In genomic region chr2:222952204-222952603, GRCh38 we compare ENCODE assay signal across 19 cellular contexts.
A peak's percentile ranks its signal among the peaks of the same experiment; 100 is the strongest.
DNase-seq lines count a peak whose midpoint lies in the region; ATAC-seq, FAIRE-seq and TF ChIP-seq lines count a peak whose summit lies in the region.
"Had no signal": no experiment of that assay in that cellular context is flagged by ENCODE, and none has a peak within 500 bp of the region (broad histone marks: within the 10 kb centered on the region; RNA-seq: fewer than 3 reads in every experiment).

No MANE protein-coding gene starts in this region.

- H3K4me3 Mint-ChIP-seq in WTC11: no peak overlapping the region
- H3K4me3 Mint-ChIP-seq: activated CD4-positive, alpha-beta memory T cell treated with anti-CD3 and anti-CD28 coated beads, Interleukin-2, amount 10 ng/mL, durations not matched to agents 7 days and 5 days; activated T-cell treated with anti-CD3 and anti-CD28 coated beads, Interleukin-2, amount 50 U/mL, for 72 hours; stimulated activated naive CD8-positive, alpha-beta T cell treated with anti-CD3 and anti-CD28 coated beads, Interleukin-15, amount 100 ng/mL, for 72 hours had no signal

- no peak overlapping the region for H3K4me2 ChIP-seq in K562 (ENCODE audit: insufficient read depth, low read length)
- H3K4me2 ChIP-seq: hepatocyte had no signal

- no peaks in the 10 kb centered on the region for H3K4me1 Mint-ChIP-seq in WTC11
- H3K4me1 Mint-ChIP-seq: activated CD4-positive, alpha-beta memory T cell treated with anti-CD3 and anti-CD28 coated beads, Interleukin-2, amount 10 ng/mL, durations not matched to agents 7 days and 5 days; stimulated activated naive CD8-positive, alpha-beta T cell treated with anti-CD3 and anti-CD28 coated beads, Interleukin-15, amount 100 ng/mL, for 72 hours had no signal

- no peak for FAIRE-seq in K562 (lab: Jason Lieb, UNC)
- FAIRE-seq: kidney, RCC 7860 had no signal

- POLR2A ChIA-PET in K562 (lab: Yijun Ruan, JAX) (no interaction called here), WTC11 (lab: Charles Lee) (no interaction called here)

- H4K20me1 ChIP-seq in K562 (replicated peaks; ENCODE audit: control insufficient read depth, insufficient read depth, low read length): no peaks in the 10 kb centered on the region

- TF ChIP-seq POLR2A in K562 (conservative IDR thresholded peaks at IDR 0.05): no peak

- no peak overlapping the region for H3K27ac ChIP-seq in K562 (ENCODE audit: extremely low read depth, low read depth, low read length)
- H3K27ac ChIP-seq: hepatocyte had no signal

- no peaks in the 10 kb centered on the region for H3K9me1 ChIP-seq in K562 (ENCODE audit: control insufficient read depth, insufficient read depth, low read length)

- no peak overlapping the region for H3K27ac Mint-ChIP-seq in WTC11
- H3K27ac Mint-ChIP-seq: activated CD4-positive, alpha-beta memory T cell treated with anti-CD3 and anti-CD28 coated beads, Interleukin-2, amount 10 ng/mL, durations not matched to agents 7 days and 5 days; activated T-cell treated with anti-CD3 and anti-CD28 coated beads, Interleukin-2, amount 50 U/mL, for 72 hours; stimulated activated naive CD8-positive, alpha-beta T cell treated with anti-CD3 and anti-CD28 coated beads, Interleukin-15, amount 100 ng/mL, for 72 hours had no signal

- H3K36me3 ChIP-seq in K562 (ENCODE audit: control insufficient read depth, insufficient read depth, low read length): no peaks in the 10 kb centered on the region

- DNase-seq in left ventricle myocardium superior: peak; percentile 40
- no peak for DNase-seq in left cardiac atrium
- DNase-seq in NCI-H2196 (lab: John Stamatoyannopoulos, UW; ENCODE audit: unreplicated experiment): peak; percentile 85
- no peak for DNase-seq in K562 (ENCODE audit: extremely low read depth in 1 of 4, low spot score in 3 of 4)
- DNase-seq in posterior cingulate gyrus: no peak
- no peak for DNase-seq in head of caudate nucleus
- no peak for DNase-seq in WTC11 (ENCODE audit: low spot score)
- DNase-seq: activated CD4-positive, alpha-beta memory T cell treated with anti-CD3 and anti-CD28 coated beads, Interleukin-2, amount 10 ng/mL, durations not matched to agents 7 days and 5 days; activated T-cell treated with anti-CD3 and anti-CD28 coated beads, Interleukin-2, amount 50 U/mL, for 72 hours; H7; kidney; midbrain; NCI-H226; retina; stimulated activated CD4-positive, alpha-beta T cell treated with anti-CD3 and anti-CD28 coated beads, Interleukin-15, amount 100 ng/mL, for 24 hours; stimulated activated naive CD8-positive, alpha-beta T cell treated with anti-CD3 and anti-CD28 coated beads, Interleukin-15, amount 100 ng/mL, for 72 hours had no signal

- peaks cover 9% of the 10 kb centered on the region for H3K9me3 Mint-ChIP-seq in WTC11
- H3K9me3 Mint-ChIP-seq: activated CD4-positive, alpha-beta memory T cell treated with anti-CD3 and anti-CD28 coated beads, Interleukin-2, amount 10 ng/mL, durations not matched to agents 7 days and 5 days; activated T-cell treated with anti-CD3 and anti-CD28 coated beads, Interleukin-2, amount 50 U/mL, for 72 hours; stimulated activated naive CD8-positive, alpha-beta T cell treated with anti-CD3 and anti-CD28 coated beads, Interleukin-15, amount 100 ng/mL, for 72 hours had no signal

- H3K4me1 ChIP-seq in K562 (replicated peaks in 1 of 2; ENCODE audit: control insufficient read depth in 2 of 2, insufficient read depth in 2 of 2, low read length in 2 of 2): no peaks in the 10 kb centered on the region

- H3K9ac ChIP-seq in K562 (ENCODE audit: insufficient read depth in 1 of 2, low read depth in 2 of 2, low read length in 2 of 2): no peak overlapping the region

- H3K36me3 Mint-ChIP-seq in WTC11: no peaks in the 10 kb centered on the region

- H2AFZ ChIP-seq in K562 (ENCODE audit: low read depth, low read length): no peak overlapping the region
- H2AFZ ChIP-seq: hepatocyte had no signal

- no peak for ATAC-seq in left ventricle myocardium superior
- no peak for ATAC-seq in left cardiac atrium
- ATAC-seq in K562: no peak
- ATAC-seq in GM19452 (IDR thresholded peaks at IDR 0.05; ENCODE audit: unreplicated experiment): no peak
- ATAC-seq in WTC11: no peak
- ATAC-seq: activated T-cell treated with anti-CD3 and anti-CD28 coated beads, Interleukin-2, amount 50 U/mL, for 72 hours; stimulated activated naive CD8-positive, alpha-beta T cell treated with anti-CD3 and anti-CD28 coated beads, Interleukin-15, amount 100 ng/mL, for 72 hours had no signal

- no peaks in the 10 kb centered on the region for H3K27me3 Mint-ChIP-seq in WTC11 (ENCODE audit: low read depth)

- no peak for TF ChIP-seq CTCF in K562 (IDR thresholded peaks at IDR 0.05 in 2 of 3, conservative IDR thresholded peaks at IDR 0.05 in 1 of 3; ENCODE audit: insufficient read depth in 2 of 3, low read depth in 1 of 3, low read length in 3 of 3)
- TF ChIP-seq CTCF in WTC11 (IDR thresholded peaks at IDR 0.05): no peak

- BruUV-seq in K562 (replicated peaks; lab: Mats Ljungman, UMichigan): no TSS peak

- no peaks in the 10 kb centered on the region for H3K27me3 ChIP-seq in K562 (ENCODE audit: control insufficient read depth in 2 of 2, insufficient read depth in 2 of 2, low read length in 2 of 2)
- H3K27me3 ChIP-seq: hepatocyte had no signal

- no peaks in the 10 kb centered on the region for H3K9me3 ChIP-seq in K562 (replicated peaks; ENCODE audit: control insufficient read depth, insufficient read depth, low read depth, low read length)

- no peak for TF ChIP-seq RAD21 in K562 (CRISPR knock-in tag; conservative IDR thresholded peaks at IDR 0.05 in 1 of 2, IDR thresholded peaks at IDR 0.05 in 1 of 2)

- CTCF ChIA-PET in K562 (lab: Yijun Ruan, JAX; ENCODE audit: low intra/inter-chr PET ratio): no interaction called here
- CTCF ChIA-PET in WTC11 (lab: Charles Lee): interaction anchor here (0.6 to 3.5 kb wide), 5 partner anchors 13 to 839 kb away, joined by 3 to 14 read pairs (median 3); no protein-coding TSS in a partner anchor

- H3K79me2 ChIP-seq in K562 (ENCODE audit: control insufficient read depth, insufficient read depth, low read length): no peaks in the 10 kb centered on the region
- H3K79me2 ChIP-seq: hepatocyte had no signal

- in situ Hi-C loops in K562 (cut with MboI): loop anchor here (25.0 kb wide), 1 partner anchor 860 kb away; no protein-coding TSS in a partner anchor

- TF ChIP-seq EP300 in K562 (IDR thresholded peaks at IDR 0.05; ENCODE audit: low read length): no peak

- H3K4me3 ChIP-seq in K562: no peak overlapping the region
- H3K4me3 ChIP-seq: hepatocyte had no signal

- intact Hi-C loops in left ventricle myocardium superior (cut with micrococcal nuclease): no loop called here
- intact Hi-C loops in left cardiac atrium (cut with DNase I): no loop called here
- intact Hi-C loops in K562 (cut with micrococcal nuclease): no loop called here
- intact Hi-C loops in posterior cingulate gyrus (cut with DNase I): no loop called here
- intact Hi-C loops in head of caudate nucleus (cut with DNase I): no loop called here

TF ChIP-seq in K562, 482 proteins besides CTCF, POLR2A, EP300 and RAD21:
- TF ChIP-seq NFIX (CRISPR knock-in tag; IDR thresholded peaks at IDR 0.05; ENCODE audit: low read depth) (peak; percentile 83), EWSR1 (IDR thresholded peaks at IDR 0.05; ENCODE audit: borderline replicate concordance, low read depth, partially characterized antibody) (no peak), NFIC (IDR thresholded peaks at IDR 0.05) (peak; percentile 93)

TF ChIP-seq in WTC11, 78 proteins besides CTCF, POLR2A, EP300 and RAD21 (continues in another document):
- no peak for TF ChIP-seq ATF2 (CRISPR knock-in tag; IDR thresholded peaks at IDR 0.05; ENCODE audit: borderline replicate concordance, low read depth)
- no peak for TF ChIP-seq CREB1 (CRISPR knock-in tag; IDR thresholded peaks at IDR 0.05)
- no peak for TF ChIP-seq AR (CRISPR knock-in tag; IDR thresholded peaks at IDR 0.05)
- no peak for TF ChIP-seq KAT7 (CRISPR knock-in tag; IDR thresholded peaks at IDR 0.05; ENCODE audit: borderline replicate concordance)
- TF ChIP-seq ZNF317 (CRISPR knock-in tag; IDR thresholded peaks at IDR 0.05; ENCODE audit: borderline replicate concordance, low read depth): no peak
- no peak for TF ChIP-seq IRF2 (CRISPR knock-in tag; IDR thresholded peaks at IDR 0.05; ENCODE audit: borderline replicate concordance, low read depth)
- TF ChIP-seq GTF2I (CRISPR knock-in tag; conservative IDR thresholded peaks at IDR 0.05): no peak
- no peak for TF ChIP-seq ZNF396 (CRISPR knock-in tag; IDR thresholded peaks at IDR 0.05; ENCODE audit: borderline replicate concordance)

Comparison
In these comparisons a context has a peak if more than half of its experiments do, and no peak if none do; other contexts are left out.
1. DNase-seq: peak in left ventricle myocardium superior (single experiment) and NCI-H2196 (single experiment); none in left cardiac atrium (single experiment), K562 (0 of 4), posterior cingulate gyrus (0 of 10), head of caudate nucleus (0 of 42) and WTC11 (single experiment).